15 cellular contexts compared by ENCODE assay signal in the genomic region with DNA sequence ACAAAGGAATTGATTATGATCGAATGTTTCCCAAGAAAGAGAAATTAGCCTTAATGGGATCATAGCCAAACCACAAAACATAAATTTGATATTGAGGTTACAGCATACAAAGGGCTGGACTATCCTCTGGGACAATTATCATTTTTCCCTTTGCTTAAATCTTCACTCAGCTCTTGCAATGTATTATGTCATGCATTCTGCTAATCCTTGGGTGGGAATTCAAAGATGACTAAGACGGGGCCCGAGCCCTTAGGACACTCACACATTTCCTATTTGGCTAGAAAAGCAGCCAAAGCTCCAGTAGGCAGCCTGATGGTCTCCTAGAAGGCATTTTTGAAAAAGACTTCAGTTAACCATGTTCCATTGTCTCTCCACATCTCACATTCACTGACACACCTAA. TPM values are rescaled to one million over a fixed set of nuclear protein-coding genes. Genes with fewer than 3 reads are reported as not detected.
DNase-seq lines count a peak whose midpoint lies in the region; ATAC-seq and TF ChIP-seq lines count a peak whose summit lies in the region.
"Had no signal": no experiment of that assay in that cellular context is flagged by ENCODE, and none has a peak within 500 bp of the region (broad histone marks: within the 10 kb centered on the region; RNA-seq: fewer than 3 reads in every experiment).

No MANE protein-coding gene starts in this region.

- no peak for TF ChIP-seq CTCF in astrocyte of the spinal cord (IDR thresholded peaks at IDR 0.05; ENCODE audit: low read depth, low read length)

- no peak overlapping the region for H3K4me3 ChIP-seq in astrocyte of the spinal cord (ENCODE audit: low read depth, low read length)

- intact Hi-C loops in left ventricle myocardium superior (cut with micrococcal nuclease): no loop called here

- in situ Hi-C loops in astrocyte of the spinal cord (cut with HindIII; ENCODE audit: low sequenced_read_pairs): no loop called here

- DNase-seq in AG20443 (ENCODE audit: low spot score): peak; percentile 90
- peak; percentile 16 for DNase-seq in LoVo (ENCODE audit: low spot score)
- DNase-seq in astrocyte of the spinal cord (ENCODE audit: low read depth, low spot score): peak; percentile 77
- no peak for DNase-seq in left ventricle myocardium superior
- no peak for DNase-seq in nucleus accumbens (lab: John Stamatoyannopoulos, UW)
- DNase-seq in NCI-H2107 (lab: John Stamatoyannopoulos, UW): no peak
- no peak for DNase-seq in NCI-H2081 (lab: John Stamatoyannopoulos, UW)
- DNase-seq: activated CD4-positive, alpha-beta T cell treated with anti-CD3 and anti-CD28 coated beads, Interleukin-2, amount 10 ng/mL, durations not matched to agents 24 days and 14 days; activated effector memory CD4-positive, alpha-beta T cell treated with Interleukin-2 at 50 U/mL for 16 hours; central memory CD4-positive, alpha-beta T cell; erythroblast; GF-D8; Karpas-422; T-helper 17 cell had no signal

- ATAC-seq in left ventricle myocardium superior (peak; percentile 74), GM18519 (IDR thresholded peaks at IDR 0.05; ENCODE audit: low FRiP score, unreplicated experiment) (no peak)
- ATAC-seq: T-helper 17 cell had no signal

RNA-seq across cellular contexts. Expression of a gene that starts 17.2 kb away (rescaled TPM):
- total RNA-seq in left ventricle myocardium superior: 3.9 TPM

RNA-seq across cellular contexts. Expression of a gene that starts 45.0 kb away (rescaled TPM):
- total RNA-seq in left ventricle myocardium superior: 2.2 TPM

RNA-seq across cellular contexts. Expression of a gene that starts 50.8 kb away (rescaled TPM):
- total RNA-seq in left ventricle myocardium superior: 2.4 TPM
- total RNA-seq: activated CD4-positive, alpha-beta T cell treated with anti-CD3 and anti-CD28 coated beads, Interleukin-2, amount 10 ng/mL, durations not matched to agents 24 days and 14 days; T-helper 17 cell had no signal

Comparison
In these comparisons a context has a peak if more than half of its experiments do, and no peak if none do; other contexts are left out.
1. DNase-seq: peak in AG20443 (single experiment), LoVo (single experiment) and astrocyte of the spinal cord (single experiment); none in left ventricle myocardium superior (single experiment), nucleus accumbens (0 of 56), NCI-H2107 (single experiment) and NCI-H2081 (0 of 2).